Comparison of ENCODE assay signal across 16 cellular contexts in the genomic region with DNA sequence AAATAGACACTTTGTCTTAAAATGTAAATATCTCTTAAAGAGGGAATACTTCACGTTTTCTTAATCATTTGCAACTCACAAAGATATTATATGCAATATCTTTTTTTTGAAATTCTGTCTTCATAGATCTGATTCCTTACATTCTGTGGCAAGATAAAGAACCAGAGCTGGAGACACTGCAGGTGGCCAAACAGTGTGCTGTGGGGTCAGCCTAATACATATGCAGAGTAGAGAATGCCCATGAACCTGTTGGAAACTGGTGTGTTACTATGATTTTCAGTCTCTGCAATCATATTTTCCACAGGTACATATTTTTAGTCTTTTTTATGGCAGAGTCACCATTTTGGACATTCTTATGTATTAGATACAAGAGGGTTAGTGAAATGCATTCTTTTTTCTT.
DNase-seq lines count a peak whose midpoint lies in the region; ATAC-seq and TF ChIP-seq lines count a peak whose summit lies in the region.
"Had no signal": no experiment of that assay in that cellular context is flagged by ENCODE, and none has a peak within 500 bp of the region (broad histone marks: within the 10 kb centered on the region; RNA-seq: fewer than 3 reads in every experiment).

No MANE protein-coding gene starts in this region.

- H3K9me3 ChIP-seq in neural progenitor cell (ENCODE audit: low read depth) (no peaks in the 10 kb centered on the region), smooth muscle cell (replicated peaks; ENCODE audit: low read depth) (no peaks in the 10 kb centered on the region)
- H3K9me3 ChIP-seq: HAP-1 had no signal

- H3K27ac Mint-ChIP-seq in GM23338 (no peak overlapping the region), WTC11 (no peak overlapping the region), neural progenitor cell (peak overlapping the region; percentile 93)
- H3K27ac Mint-ChIP-seq: CD4-positive, alpha-beta memory T cell; HFFc6 had no signal

- H4K20me1 ChIP-seq in GM23338 (replicated peaks; ENCODE audit: insufficient read depth) (no peaks in the 10 kb centered on the region), neural progenitor cell (ENCODE audit: low read depth) (no peaks in the 10 kb centered on the region), smooth muscle cell (ENCODE audit: low read depth) (no peaks in the 10 kb centered on the region)

- peaks cover 17% of the 10 kb centered on the region for H3K4me1 ChIP-seq in GM23338 (ENCODE audit: insufficient read depth)
- H3K4me1 ChIP-seq in neural progenitor cell = peaks cover 14% of the 10 kb centered on the region
- peaks cover 18% of the 10 kb centered on the region for H3K4me1 ChIP-seq in smooth muscle cell (ENCODE audit: low read depth)
- H3K4me1 ChIP-seq: HAP-1 had no signal

- H3K79me2 ChIP-seq in GM23338 (replicated peaks; ENCODE audit: insufficient read depth) (no peaks in the 10 kb centered on the region), neural progenitor cell (ENCODE audit: low read depth) (no peaks in the 10 kb centered on the region), smooth muscle cell (ENCODE audit: low read depth) (no peaks in the 10 kb centered on the region)

- H3K4me3 Mint-ChIP-seq in GM23338 (no peak overlapping the region), WTC11 (no peak overlapping the region), neural progenitor cell (peak overlapping the region; percentile 14)
- H3K4me3 Mint-ChIP-seq: CD4-positive, alpha-beta memory T cell; HFFc6 had no signal

- no peak for TF ChIP-seq CTCF in GM23338 (conservative IDR thresholded peaks at IDR 0.05; ENCODE audit: low read depth in 2 of 2)
- no peak for TF ChIP-seq CTCF in WTC11 (IDR thresholded peaks at IDR 0.05)
- TF ChIP-seq CTCF in neural progenitor cell (IDR thresholded peaks at IDR 0.05) = no peak
- TF ChIP-seq CTCF in smooth muscle cell (IDR thresholded peaks at IDR 0.05; ENCODE audit: borderline replicate concordance, insufficient read depth, poor library complexity, severe bottlenecking) = no peak

- H3K9ac ChIP-seq in neural progenitor cell (no peak overlapping the region), smooth muscle cell (ENCODE audit: low read depth) (no peak overlapping the region)

- H3K4me1 Mint-ChIP-seq in GM23338 = peaks cover 29% of the 10 kb centered on the region
- H3K4me1 Mint-ChIP-seq in WTC11 = peaks cover 23% of the 10 kb centered on the region
- H3K4me1 Mint-ChIP-seq in neural progenitor cell = peaks cover 45% of the 10 kb centered on the region
- H3K4me1 Mint-ChIP-seq: CD4-positive, alpha-beta memory T cell had no signal

- POLR2A ChIA-PET in WTC11 (lab: Charles Lee) = interaction anchor here (1.1 kb wide), 1 partner anchor 10 kb away, joined by 4 read pairs; no protein-coding TSS in a partner anchor

- no peak for DNase-seq in GM23338 (ENCODE audit: low spot score)
- no peak for DNase-seq in WTC11 (ENCODE audit: low spot score)
- DNase-seq in neural progenitor cell (ENCODE audit: low spot score) = no peak
- no peak for DNase-seq in smooth muscle cell (lab: John Stamatoyannopoulos, UW; ENCODE audit: unreplicated experiment)
- no peak for DNase-seq in NOMO-1 (lab: John Stamatoyannopoulos, UW; ENCODE audit: unreplicated experiment in 2 of 2)
- DNase-seq in NCI-H2196 (lab: John Stamatoyannopoulos, UW; ENCODE audit: unreplicated experiment) = no peak
- no peak for DNase-seq in T-helper 2 cell
- DNase-seq: C1 segment of cervical spinal cord; Calu3; CD4-positive, alpha-beta memory T cell; COR-L47; DMS153; DND-41; GOT3; HFFc6 had no signal

- ATAC-seq in GM23338 (peak; percentile 54), WTC11 (peak; percentile 64; the same call in 1 of the 2 replicates)

- H3K9me3 Mint-ChIP-seq in GM23338 (no peaks in the 10 kb centered on the region), WTC11 (peaks cover 4% of the 10 kb centered on the region; the same call in 1 of the 2 replicates), neural progenitor cell (peaks cover 14% of the 10 kb centered on the region)

- H3K36me3 Mint-ChIP-seq in GM23338 (ENCODE audit: low read depth) (no peaks in the 10 kb centered on the region), WTC11 (no peaks in the 10 kb centered on the region), neural progenitor cell (peaks cover 2% of the 10 kb centered on the region)
- H3K36me3 Mint-ChIP-seq: CD4-positive, alpha-beta memory T cell had no signal

- no peaks in the 10 kb centered on the region for H3K36me3 ChIP-seq in GM23338 (ENCODE audit: insufficient read depth)
- no peaks in the 10 kb centered on the region for H3K36me3 ChIP-seq in neural progenitor cell
- H3K36me3 ChIP-seq in smooth muscle cell (ENCODE audit: low read depth) = no peaks in the 10 kb centered on the region
- H3K36me3 ChIP-seq: HAP-1 had no signal

- H2AFZ ChIP-seq in GM23338 (no peak overlapping the region), neural progenitor cell (replicated peaks) (no peak overlapping the region), smooth muscle cell (ENCODE audit: low read depth) (peak overlapping the region; percentile 30)

- no peaks in the 10 kb centered on the region for H3K9me2 ChIP-seq in GM23338 (ENCODE audit: insufficient read depth)

- H3F3A ChIP-seq in GM23338 (replicated peaks; ENCODE audit: low read depth) = no peaks in the 10 kb centered on the region
- no peaks in the 10 kb centered on the region for H3F3A ChIP-seq in neural progenitor cell (ENCODE audit: low read depth)
- peaks cover 3% of the 10 kb centered on the region for H3F3A ChIP-seq in smooth muscle cell (ENCODE audit: low read depth)

- 79% methylated on average over 1 of the region's 1 CpG for WGBS in smooth muscle cell (ENCODE audit: low lambda C conversion rate)

- H3K4me3 ChIP-seq in GM23338 = no peak overlapping the region
- no peak overlapping the region for H3K4me3 ChIP-seq in neural progenitor cell
- no peak overlapping the region for H3K4me3 ChIP-seq in smooth muscle cell
- H3K4me3 ChIP-seq: HAP-1 had no signal

- no peak overlapping the region for H3K4me2 ChIP-seq in GM23338
- no peak overlapping the region for H3K4me2 ChIP-seq in neural progenitor cell
- no peak overlapping the region for H3K4me2 ChIP-seq in smooth muscle cell

- CTCF ChIA-PET in WTC11 (lab: Charles Lee) = interaction anchor here (1.6 kb wide), 1 partner anchor 13 kb away, joined by 4 read pairs; no protein-coding TSS in a partner anchor

- H3K27me3 Mint-ChIP-seq in GM23338 (ENCODE audit: insufficient read depth, low read depth, poor library complexity) (peaks cover 2% of the 10 kb centered on the region), WTC11 (ENCODE audit: low read depth) (no peaks in the 10 kb centered on the region; the same call in 1 of the 2 replicates), neural progenitor cell (ENCODE audit: insufficient read depth, low read depth) (peaks cover 5% of the 10 kb centered on the region)
- H3K27me3 Mint-ChIP-seq: CD4-positive, alpha-beta memory T cell had no signal

- H3K27ac ChIP-seq in GM23338 (ENCODE audit: low read depth) (no peak overlapping the region), neural progenitor cell (no peak overlapping the region), smooth muscle cell (ENCODE audit: low read depth) (peak overlapping the region; percentile 89)

- H3K27me3 ChIP-seq in GM23338 (ENCODE audit: insufficient read depth) (no peaks in the 10 kb centered on the region), neural progenitor cell (no peaks in the 10 kb centered on the region), smooth muscle cell (ENCODE audit: low read depth) (no peaks in the 10 kb centered on the region)

TF ChIP-seq in GM23338, 12 proteins besides CTCF, POLR2A, EP300 and RAD21 (continues in another document):
- TF ChIP-seq EZH2phosphoT487 (IDR thresholded peaks at IDR 0.05; ENCODE audit: unreplicated experiment) (no peak), ETS1 (IDR thresholded peaks at IDR 0.05) (no peak)

TF ChIP-seq in WTC11, 78 proteins besides CTCF, POLR2A, EP300 and RAD21 (continues in another document):
- no peak for TF ChIP-seq ZNF396 (CRISPR knock-in tag; IDR thresholded peaks at IDR 0.05; ENCODE audit: borderline replicate concordance)
- no peak for TF ChIP-seq NFATC4 (CRISPR knock-in tag; IDR thresholded peaks at IDR 0.05)
- no peak for TF ChIP-seq NR2C2 (CRISPR knock-in tag; IDR thresholded peaks at IDR 0.05)
- TF ChIP-seq HMGA2 (CRISPR knock-in tag; IDR thresholded peaks at IDR 0.05) = no peak
- no peak for TF ChIP-seq ZNF512 (CRISPR knock-in tag; IDR thresholded peaks at IDR 0.05; ENCODE audit: borderline replicate concordance)
- TF ChIP-seq JAZF1 (CRISPR knock-in tag; IDR thresholded peaks at IDR 0.05) = no peak
